Comparison of ENCODE assay signal across 2 cellular contexts in genomic region chr6:151549790-151550189, GRCh38.
A peak's percentile ranks its signal among the peaks of the same experiment; 100 is the strongest.
TF ChIP-seq lines count a peak whose summit lies in the region.

No MANE protein-coding gene starts in this region.

TF ChIP-seq in liver, 16 proteins besides CTCF, POLR2A, EP300 and RAD21 (continued from another document):
- TF ChIP-seq HNF4G (IDR thresholded peaks at IDR 0.05), result peak; percentile 24
- TF ChIP-seq HNF4A (conservative IDR thresholded peaks at IDR 0.05), result peak; percentile 74 to 85
- TF ChIP-seq ATF3 (IDR thresholded peaks at IDR 0.05), result no peak
- peak; percentile 31 for TF ChIP-seq FOXA2 (IDR thresholded peaks at IDR 0.05)
- TF ChIP-seq RXRA (IDR thresholded peaks at IDR 0.05), result peak in 1 of 2 donors; percentile 52

TF ChIP-seq in HepG2, 621 proteins besides CTCF, POLR2A, EP300 and RAD21 (continued from another document):
- TF ChIP-seq HIVEP1 (CRISPR knock-in tag; IDR thresholded peaks at IDR 0.05), result no peak
- no peak for TF ChIP-seq DMTF1 (CRISPR knock-in tag; IDR thresholded peaks at IDR 0.05)
- no peak for TF ChIP-seq RBM22 (optimal IDR thresholded peaks at IDR 0.05; ENCODE audit: low read length)
- TF ChIP-seq ZBTB42 (CRISPR knock-in tag; IDR thresholded peaks at IDR 0.05), result no peak
- no peak for TF ChIP-seq ZNF687 (CRISPR knock-in tag; IDR thresholded peaks at IDR 0.05)
- no peak for TF ChIP-seq SRSF4 (IDR thresholded peaks at IDR 0.05; ENCODE audit: low read depth, low read length, poor library complexity, severe bottlenecking)
- no peak for TF ChIP-seq ZBTB43 (CRISPR knock-in tag; conservative IDR thresholded peaks at IDR 0.05)
- TF ChIP-seq FOXK2 (IDR thresholded peaks at IDR 0.05), result no peak
- TF ChIP-seq LBX2 (CRISPR knock-in tag; IDR thresholded peaks at IDR 0.05; ENCODE audit: borderline replicate concordance), result no peak
- no peak for TF ChIP-seq PRDM10 (CRISPR knock-in tag; IDR thresholded peaks at IDR 0.05; ENCODE audit: low read depth)
- no peak for TF ChIP-seq SNRNP70 (IDR thresholded peaks at IDR 0.05; ENCODE audit: low read depth, low read length)
- TF ChIP-seq CSRNP2 (CRISPR knock-in tag; conservative IDR thresholded peaks at IDR 0.05; ENCODE audit: low read depth), result no peak
- TF ChIP-seq RELA (CRISPR knock-in tag; IDR thresholded peaks at IDR 0.05), result no peak
- no peak for TF ChIP-seq ATF6 (CRISPR knock-in tag; conservative IDR thresholded peaks at IDR 0.05)
- TF ChIP-seq ARID5B (CRISPR knock-in tag; IDR thresholded peaks at IDR 0.05), result no peak
- no peak for TF ChIP-seq ZMAT3 (CRISPR knock-in tag; conservative IDR thresholded peaks at IDR 0.05)
- no peak for TF ChIP-seq ZBTB14 (CRISPR knock-in tag; IDR thresholded peaks at IDR 0.05)
- TF ChIP-seq TCF7L2 (IDR thresholded peaks at IDR 0.05; ENCODE audit: low read depth, low read length), result no peak
- TF ChIP-seq NR0B2 (CRISPR knock-in tag; IDR thresholded peaks at IDR 0.05), result no peak
